ENCODE assay signal across 9 cellular contexts in the genomic region with DNA sequence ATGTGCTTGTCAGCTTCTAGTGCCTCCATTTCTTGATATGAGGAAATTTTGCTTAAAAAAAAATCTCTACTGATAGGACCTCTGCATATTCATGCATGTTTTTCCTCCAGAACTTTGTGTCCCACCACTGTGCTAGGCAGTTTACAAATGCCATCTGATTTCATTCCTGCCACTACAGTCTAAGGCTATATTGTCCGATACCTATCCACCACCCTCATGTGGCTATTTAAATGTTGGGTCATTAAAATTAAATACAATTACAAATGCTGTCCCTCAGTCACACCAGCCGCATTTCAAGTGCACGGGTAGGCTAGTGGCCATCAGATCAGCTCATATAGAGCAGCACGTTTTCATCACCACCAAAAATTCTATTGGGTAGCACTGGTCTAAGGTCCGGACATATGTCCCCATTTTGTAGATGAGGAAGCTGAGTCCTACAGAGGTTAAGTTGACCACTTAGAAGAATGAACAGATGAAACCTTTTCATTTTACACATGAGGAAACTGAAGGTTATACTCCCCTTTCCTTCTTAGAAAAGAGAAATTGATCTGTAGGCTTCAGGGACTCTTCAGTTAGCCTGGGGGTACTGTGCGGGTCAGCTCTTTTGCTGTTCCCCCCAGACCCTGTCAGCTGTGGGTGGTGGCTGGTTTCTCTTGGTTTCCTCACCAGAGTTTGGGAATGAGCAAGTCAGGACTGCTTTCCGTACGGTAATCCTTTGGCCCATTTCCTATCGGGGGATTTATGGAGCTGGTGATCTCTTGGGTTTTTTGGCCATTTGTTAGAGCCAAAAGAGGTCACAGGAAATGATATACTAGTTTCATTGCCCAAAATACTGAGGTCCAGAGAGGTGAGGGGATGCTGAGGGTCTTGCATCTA. TPM values are rescaled to one million over a fixed set of nuclear protein-coding genes. Genes with fewer than 3 reads are reported as not detected.
DNase-seq lines count a peak whose midpoint lies in the region; ATAC-seq and TF ChIP-seq lines count a peak whose summit lies in the region.
"Had no signal": no experiment of that assay in that cellular context is flagged by ENCODE, and none has a peak within 500 bp of the region (broad histone marks: within the 10 kb centered on the region; RNA-seq: fewer than 3 reads in every experiment).

No MANE protein-coding gene starts in this region.

- H3K4me1 ChIP-seq in OCI-LY7 (ENCODE audit: insufficient read depth, low read length, poor library complexity, severe bottlenecking) (peaks cover 54% of the 10 kb centered on the region), left lung (peaks cover 40 to 100% of the 10 kb centered on the region in 2 donors)

- peak overlapping the region; percentile 35 for H3K27ac ChIP-seq in OCI-LY7 (ENCODE audit: low read depth, low read length, poor library complexity, severe bottlenecking)
- peak overlapping the region; percentile 87 to 89 for H3K27ac ChIP-seq in left lung

- no peak overlapping the region for H2AFZ ChIP-seq in OCI-LY7 (ENCODE audit: low read length)

- no peak for ATAC-seq in activated naive CD8-positive, alpha-beta T cell treated with anti-CD3 and anti-CD28 coated beads, Interleukin-2, amount 50 U/mL, for 24 hours
- ATAC-seq in left lung (no peak), GM18868 (IDR thresholded peaks at IDR 0.05; ENCODE audit: unreplicated experiment) (no peak)
- no peak for ATAC-seq in stimulated activated effector memory CD8-positive, alpha-beta T cell treated with anti-CD3 and anti-CD28 coated beads, Interleukin-12 subunit alpha, Interleukin-12 subunit beta, amount 100 ng/mL, for 72 hours

- peaks cover 4% of the 10 kb centered on the region for H3K9me3 Mint-ChIP-seq in activated naive CD8-positive, alpha-beta T cell treated with anti-CD3 and anti-CD28 coated beads, Interleukin-2, amount 50 U/mL, for 24 hours
- no peaks in the 10 kb centered on the region for H3K9me3 Mint-ChIP-seq in stimulated activated effector memory CD8-positive, alpha-beta T cell treated with anti-CD3 and anti-CD28 coated beads, Interleukin-12 subunit alpha, Interleukin-12 subunit beta, amount 100 ng/mL, for 72 hours

- no peaks in the 10 kb centered on the region for H3K27me3 Mint-ChIP-seq in activated naive CD8-positive, alpha-beta T cell treated with anti-CD3 and anti-CD28 coated beads, Interleukin-2, amount 50 U/mL, for 24 hours

- DNase-seq in OCI-LY7 (ENCODE audit: low spot score) (no peak), left lung (no peak), C1 segment of cervical spinal cord (lab: John Stamatoyannopoulos, UW) (no peak), HuH-7.5 (ENCODE audit: low spot score) (no peak), NCI-H2107 (lab: John Stamatoyannopoulos, UW) (no peak)
- DNase-seq in activated naive CD8-positive, alpha-beta T cell treated with anti-CD3 and anti-CD28 coated beads, Interleukin-2, amount 50 U/mL, for 24 hours: no peak
- peak in 1 of 2 donors; percentile 48 for DNase-seq in stimulated activated effector memory CD8-positive, alpha-beta T cell treated with anti-CD3 and anti-CD28 coated beads, Interleukin-12 subunit alpha, Interleukin-12 subunit beta, amount 100 ng/mL, for 72 hours (ENCODE audit: low spot score in 2 of 2)
- DNase-seq: NCI-H446 treated with DMSO at 0.1 percent for 48 hours had no signal

- H3K4me1 Mint-ChIP-seq in activated naive CD8-positive, alpha-beta T cell treated with anti-CD3 and anti-CD28 coated beads, Interleukin-2, amount 50 U/mL, for 24 hours: peaks cover 84% of the 10 kb centered on the region
- peaks cover 86% of the 10 kb centered on the region for H3K4me1 Mint-ChIP-seq in stimulated activated effector memory CD8-positive, alpha-beta T cell treated with anti-CD3 and anti-CD28 coated beads, Interleukin-12 subunit alpha, Interleukin-12 subunit beta, amount 100 ng/mL, for 72 hours

- POLR2A ChIA-PET in OCI-LY7 (lab: Charles Lee): interaction anchor here (0.6 to 1.5 kb wide), 5 partner anchors 9 to 1231 kb away, joined by 3 to 6 read pairs (median 3); no protein-coding TSS in a partner anchor

- no peaks in the 10 kb centered on the region for H3K27me3 ChIP-seq in left lung

- intact Hi-C loops in OCI-LY7 (cut with micrococcal nuclease; ENCODE audit: unreplicated experiment) (no loop called here), left lung (cut with DNase I) (no loop called here)

- peaks cover 5% of the 10 kb centered on the region for H3K36me3 Mint-ChIP-seq in activated naive CD8-positive, alpha-beta T cell treated with anti-CD3 and anti-CD28 coated beads, Interleukin-2, amount 50 U/mL, for 24 hours (ENCODE audit: low read depth)
- H3K36me3 Mint-ChIP-seq in stimulated activated effector memory CD8-positive, alpha-beta T cell treated with anti-CD3 and anti-CD28 coated beads, Interleukin-12 subunit alpha, Interleukin-12 subunit beta, amount 100 ng/mL, for 72 hours: peaks cover 18% of the 10 kb centered on the region

- no peaks in the 10 kb centered on the region for H4K20me1 ChIP-seq in OCI-LY7 (ENCODE audit: insufficient read depth, low read length)

- H3K4me2 ChIP-seq in OCI-LY7 (ENCODE audit: low read length): peak overlapping the region; percentile 63

- H3K36me3 ChIP-seq in OCI-LY7 (ENCODE audit: insufficient read depth, low read length) (no peaks in the 10 kb centered on the region; the same call in 1 of the 2 replicates), left lung (no peaks in the 10 kb centered on the region)

- peak overlapping the region; percentile 71 for H3K4me3 Mint-ChIP-seq in activated naive CD8-positive, alpha-beta T cell treated with anti-CD3 and anti-CD28 coated beads, Interleukin-2, amount 50 U/mL, for 24 hours
- H3K4me3 Mint-ChIP-seq in stimulated activated effector memory CD8-positive, alpha-beta T cell treated with anti-CD3 and anti-CD28 coated beads, Interleukin-12 subunit alpha, Interleukin-12 subunit beta, amount 100 ng/mL, for 72 hours: peak overlapping the region; percentile 79

- H3K9me2 ChIP-seq in OCI-LY7 (ENCODE audit: insufficient read depth, low read length): no peaks in the 10 kb centered on the region

- no TSS peak for BruUV-seq in OCI-LY7 (replicated peaks; lab: Mats Ljungman, UMichigan)

- CTCF ChIA-PET in OCI-LY7 (lab: Charles Lee; ENCODE audit: unreplicated experiment): interaction anchor here (0.5 to 1.1 kb wide), 2 partner anchors 14 to 51 kb away, joined by 3 read pairs; no protein-coding TSS in a partner anchor

- peaks cover 37% of the 10 kb centered on the region; the same call in 1 of the 2 replicates for H3K79me2 ChIP-seq in OCI-LY7 (ENCODE audit: insufficient read depth, low read depth, low read length)

- TF ChIP-seq CTCF in OCI-LY7 (conservative IDR thresholded peaks at IDR 0.05; ENCODE audit: low read length): no peak
- TF ChIP-seq CTCF in left lung (IDR thresholded peaks at IDR 0.05): no peak

- H3K9me3 ChIP-seq in OCI-LY7 (ENCODE audit: low read length) (no peaks in the 10 kb centered on the region), left lung (no peaks in the 10 kb centered on the region)

- H3K4me3 ChIP-seq in OCI-LY7 (ENCODE audit: low read depth, low read length, poor library complexity, severe bottlenecking): no peak overlapping the region
- H3K4me3 ChIP-seq in left lung: no peak overlapping the region

- H3K27ac Mint-ChIP-seq in activated naive CD8-positive, alpha-beta T cell treated with anti-CD3 and anti-CD28 coated beads, Interleukin-2, amount 50 U/mL, for 24 hours: peak overlapping the region; percentile 93
- H3K27ac Mint-ChIP-seq in stimulated activated effector memory CD8-positive, alpha-beta T cell treated with anti-CD3 and anti-CD28 coated beads, Interleukin-12 subunit alpha, Interleukin-12 subunit beta, amount 100 ng/mL, for 72 hours: peak overlapping the region; percentile 99

RNA-seq across cellular contexts. Expression of a gene that starts 56.6 kb away (rescaled TPM):
- 32.8 and 41.2 TPM in 2 replicates for total RNA-seq in OCI-LY7 (2014; rRNA removed; shearing (Covaris generic))
- 77.8 and 84.5 TPM in 2 replicates for total RNA-seq in OCI-LY7 (2022)
- total RNA-seq in left lung: 10 to 100 TPM; 30.9 to 33.1 TPM
